22 cellular contexts compared by ENCODE assay signal in genomic region chr2:225512469-225512868, GRCh38.
"Had no signal": no experiment of that assay in that cellular context is flagged by ENCODE, and none has a peak within 500 bp of the region (broad histone marks: within the 10 kb centered on the region; RNA-seq: fewer than 3 reads in every experiment).

No MANE protein-coding gene starts in this region.

- DNase-seq: activated CD4-positive, alpha-beta T cell treated with anti-CD3 and anti-CD28 coated beads for 4 hours; activated CD8-positive, alpha-beta memory T cell treated with anti-CD3 and anti-CD28 coated beads, Interleukin-2, amount 50 U/mL, for 4 hours; activated CD8-positive, alpha-beta T cell treated with anti-CD3 and anti-CD28 coated beads for 36 hours; activated gamma-delta T cell treated with Interleukin-2 at 50 U/mL for 16 hours; activated naive CD4-positive, alpha-beta T cell treated with anti-CD3 and anti-CD28 coated beads, Interleukin-2, amount 10 ng/mL, durations not matched to agents 7 days and 5 days; activated naive CD8-positive, alpha-beta T cell treated with anti-CD3 and anti-CD28 coated beads for 36 hours; activated T-cell treated with anti-CD3 and anti-CD28 coated beads, Interleukin-2, amount 50 U/mL, for 72 hours; colonic mucosa; MG63; MV-4-11; NCI-H1092 treated with DMSO at 0.1 percent for 48 hours; NCI-H1417 treated with DMSO at 0.1 percent for 48 hours; NCI-H1694 treated with DMSO at 0.1 percent for 48 hours; NCI-H2029 treated with DMSO at 0.1 percent for 48 hours; NCI-H446; NCI-H524; SJCRH30; SK-N-SH; T-helper 1 cell had no signal

- H3K36me3 Mint-ChIP-seq: activated naive CD4-positive, alpha-beta T cell treated with anti-CD3 and anti-CD28 coated beads, Interleukin-2, amount 10 ng/mL, durations not matched to agents 7 days and 5 days; activated naive CD8-positive, alpha-beta T cell treated with anti-CD3 and anti-CD28 coated beads for 36 hours had no signal

- H3K36me3 ChIP-seq: colonic mucosa, MG63, SJCRH30 had no signal

- H3K4me3 Mint-ChIP-seq: activated CD8-positive, alpha-beta T cell treated with anti-CD3 and anti-CD28 coated beads for 36 hours; activated naive CD4-positive, alpha-beta T cell treated with anti-CD3 and anti-CD28 coated beads, Interleukin-2, amount 10 ng/mL, durations not matched to agents 7 days and 5 days; activated naive CD8-positive, alpha-beta T cell treated with anti-CD3 and anti-CD28 coated beads for 36 hours; activated T-cell treated with anti-CD3 and anti-CD28 coated beads, Interleukin-2, amount 50 U/mL, for 72 hours had no signal

- H3K4me1 ChIP-seq: colonic mucosa had no signal

- H3K9me3 Mint-ChIP-seq: activated CD8-positive, alpha-beta T cell treated with anti-CD3 and anti-CD28 coated beads for 36 hours; activated naive CD4-positive, alpha-beta T cell treated with anti-CD3 and anti-CD28 coated beads, Interleukin-2, amount 10 ng/mL, durations not matched to agents 7 days and 5 days; activated naive CD8-positive, alpha-beta T cell treated with anti-CD3 and anti-CD28 coated beads for 36 hours; activated T-cell treated with anti-CD3 and anti-CD28 coated beads, Interleukin-2, amount 50 U/mL, for 72 hours; activated T-helper 2 cell treated with anti-CD3 and anti-CD28 coated beads, Interferon-gamma antibody, Interleukin-2, Interleukin-4, amounts not matched to agents 10 μg/mL and 5 μg/mL and 100 μg/mL, durations not matched to agents 14 hours and 24 hours and 36 hours had no signal

- H3K9ac ChIP-seq: SK-N-SH had no signal

- ATAC-seq: activated CD4-positive, CD25-positive, alpha-beta regulatory T cell treated with anti-CD3 and anti-CD28 coated beads, Interleukin-2, amount 50 U/mL, for 24 hours; activated CD8-positive, alpha-beta T cell treated with anti-CD3 and anti-CD28 coated beads for 36 hours; activated T-cell treated with anti-CD3 and anti-CD28 coated beads, Interleukin-2, amount 50 U/mL, for 72 hours had no signal

- H3K27ac ChIP-seq: colonic mucosa, SJCRH30, VCaP had no signal

- H3K27me3 ChIP-seq: colonic mucosa, MG63, SJCRH30 had no signal

- H3K4me2 ChIP-seq: SK-N-SH had no signal

- H3K9me3 ChIP-seq: colonic mucosa, MG63, SJCRH30, SK-N-SH had no signal

- H3K27ac Mint-ChIP-seq: activated CD8-positive, alpha-beta T cell treated with anti-CD3 and anti-CD28 coated beads for 36 hours; activated naive CD4-positive, alpha-beta T cell treated with anti-CD3 and anti-CD28 coated beads, Interleukin-2, amount 10 ng/mL, durations not matched to agents 7 days and 5 days; activated naive CD8-positive, alpha-beta T cell treated with anti-CD3 and anti-CD28 coated beads for 36 hours; activated T-cell treated with anti-CD3 and anti-CD28 coated beads, Interleukin-2, amount 50 U/mL, for 72 hours; activated T-helper 2 cell treated with anti-CD3 and anti-CD28 coated beads, Interferon-gamma antibody, Interleukin-2, Interleukin-4, amounts not matched to agents 10 μg/mL and 5 μg/mL and 100 μg/mL, durations not matched to agents 14 hours and 24 hours and 36 hours had no signal

- H3K4me3 ChIP-seq: colonic mucosa, MG63, SJCRH30 had no signal

- H3K4me1 Mint-ChIP-seq: activated naive CD4-positive, alpha-beta T cell treated with anti-CD3 and anti-CD28 coated beads, Interleukin-2, amount 10 ng/mL, durations not matched to agents 7 days and 5 days; activated naive CD8-positive, alpha-beta T cell treated with anti-CD3 and anti-CD28 coated beads for 36 hours had no signal
